19 cellular contexts compared by ENCODE assay signal in the genomic region with DNA sequence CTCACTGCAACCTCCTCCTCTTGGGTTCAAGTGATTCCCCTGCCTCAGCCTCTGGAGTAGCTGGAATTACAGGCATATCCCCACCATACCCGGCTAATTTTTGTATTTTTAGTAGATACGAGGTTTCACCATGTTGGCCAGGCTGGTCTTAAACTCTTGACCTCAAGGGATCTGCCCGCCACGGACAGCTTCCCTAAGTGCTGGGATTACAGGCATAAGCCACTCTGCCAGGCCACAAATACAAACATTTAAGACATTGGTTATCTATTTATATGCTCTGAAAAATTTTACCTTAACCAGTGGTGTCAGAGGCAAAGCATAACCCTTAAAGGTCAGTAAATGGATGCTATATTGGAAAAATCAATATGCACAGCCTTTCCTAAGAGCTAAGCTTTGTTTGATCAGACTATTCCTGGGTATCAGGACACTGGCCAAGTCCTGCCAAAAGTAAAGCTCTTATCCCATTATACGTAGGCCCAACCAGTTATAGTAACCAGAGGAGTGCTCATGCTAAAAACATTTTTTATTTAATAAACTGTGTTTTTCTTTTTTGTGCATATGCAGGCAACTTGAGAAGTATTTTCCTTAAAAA. TPM values are rescaled to one million over a fixed set of nuclear protein-coding genes. Genes with fewer than 3 reads are reported as not detected.
"Had no signal": no experiment of that assay in that cellular context is flagged by ENCODE, and none has a peak within 500 bp of the region (broad histone marks: within the 10 kb centered on the region; RNA-seq: fewer than 3 reads in every experiment).

No MANE protein-coding gene starts in this region.

- H3K9me3 ChIP-seq: esophagus muscularis mucosa, lower lobe of right lung, sigmoid colon, spleen, thoracic aorta, upper lobe of right lung had no signal

- FAIRE-seq: endothelial cell of umbilical vein had no signal

- H3K36me3 ChIP-seq: cardiac muscle cell, esophagus muscularis mucosa, lower lobe of right lung, sigmoid colon, spleen, thoracic aorta, upper lobe of right lung, WERI-Rb-1 had no signal

- H3K4me3 ChIP-seq: cardiac muscle cell, esophagus muscularis mucosa, lower lobe of right lung, sigmoid colon, spleen, thoracic aorta, upper lobe of right lung had no signal

- H3K27me3 ChIP-seq: cardiac muscle cell, esophagus muscularis mucosa, sigmoid colon, spleen, upper lobe of right lung had no signal

- H3K9ac ChIP-seq: parathyroid adenoma had no signal

- ATAC-seq: lower lobe of right lung; natural killer cell; stimulated activated naive B cell treated with anti-CD40 and anti-IgM and Interleukin-4, amounts not matched to agents 10 μg/mL and 1 μg/mL and 100 μg/mL, for 72 hours; T-helper 17 cell; upper lobe of right lung had no signal

- H3K27ac ChIP-seq: cardiac muscle cell, esophagus muscularis mucosa, lower lobe of right lung, parathyroid adenoma, sigmoid colon, thoracic aorta, upper lobe of right lung, WERI-Rb-1 had no signal

- H3K4me1 ChIP-seq: lower lobe of right lung, parathyroid adenoma, upper lobe of right lung had no signal

- H2AFZ ChIP-seq: parathyroid adenoma had no signal

- DNase-seq: activated CD4-positive, alpha-beta T cell treated with anti-CD3 and anti-CD28 coated beads for 1 hour; activated naive CD8-positive, alpha-beta T cell treated with anti-CD3 and anti-CD28 coated beads for 36 hours; amniotic stem cell; dermis blood vessel endothelial cell; effector memory CD4-positive, alpha-beta T cell; immature natural killer cell; lower lobe of right lung; natural killer cell; sigmoid colon; spleen; stimulated activated naive B cell treated with anti-CD40 and anti-IgM and Interleukin-4, amounts not matched to agents 10 μg/mL and 1 μg/mL and 100 μg/mL, for 72 hours; T-helper 17 cell; upper lobe of right lung; WERI-Rb-1 had no signal

RNA-seq across cellular contexts. Expression of a gene that starts 56.4 kb away (rescaled TPM):
- total RNA-seq: natural killer cell, T-helper 17 cell had no signal
- polyA plus RNA-seq: immature natural killer cell had no signal
